Comparison of ENCODE assay signal across 20 cellular contexts in the genomic region with DNA sequence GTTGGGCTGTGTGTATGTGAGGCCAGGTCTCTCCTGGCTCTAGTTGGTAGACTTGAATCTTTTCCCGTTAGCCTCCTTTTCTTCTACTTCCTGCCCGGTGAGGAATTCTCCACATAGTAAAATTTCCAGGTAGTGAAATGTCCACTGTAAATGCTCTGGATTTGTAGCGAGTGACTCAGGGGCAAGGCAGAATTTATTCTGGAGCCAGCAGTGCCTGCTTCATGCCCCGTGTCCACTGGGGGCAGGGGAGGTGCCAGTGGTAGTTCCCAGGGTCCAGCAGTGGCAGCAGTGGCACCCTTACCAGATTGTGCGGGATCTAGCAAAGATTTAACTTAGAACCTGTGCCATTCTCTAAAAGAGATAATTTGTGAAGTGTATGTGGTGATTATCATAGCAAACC.
DNase-seq lines count a peak whose midpoint lies in the region; ATAC-seq, FAIRE-seq and TF ChIP-seq lines count a peak whose summit lies in the region.
"Had no signal": no experiment of that assay in that cellular context is flagged by ENCODE, and none has a peak within 500 bp of the region (broad histone marks: within the 10 kb centered on the region; RNA-seq: fewer than 3 reads in every experiment).

No MANE protein-coding gene starts in this region.

- peaks cover 5% of the 10 kb centered on the region; the same call in 1 of the 2 replicates for H3K4me1 ChIP-seq in HepG2 (ENCODE audit: insufficient read depth, low read length)
- no peaks in the 10 kb centered on the region for H3K4me1 ChIP-seq in right lobe of liver
- no peaks in the 10 kb centered on the region for H3K4me1 ChIP-seq in CD4-positive, alpha-beta memory T cell (ENCODE audit: insufficient read depth, low read length)
- H3K4me1 ChIP-seq in pancreas = no peaks in the 10 kb centered on the region
- H3K4me1 ChIP-seq: prostate gland, SJSA1 had no signal

- no peak overlapping the region for H3K9ac ChIP-seq in HepG2 (ENCODE audit: insufficient read depth, low read depth, low read length)

- no peak overlapping the region for H3K4me3 Mint-ChIP-seq in WTC11
- no peak overlapping the region for H3K4me3 Mint-ChIP-seq in CD4-positive, alpha-beta memory T cell
- H3K4me3 Mint-ChIP-seq: CD4-positive, CD25-positive, alpha-beta regulatory T cell; natural killer cell had no signal

- H3K79me2 ChIP-seq in HepG2 (ENCODE audit: insufficient read depth, low read length) = no peaks in the 10 kb centered on the region

- no peaks in the 10 kb centered on the region for H4K20me1 ChIP-seq in HepG2 (ENCODE audit: insufficient read depth, low read length)

- in situ Hi-C loops in HepG2 (cut with HindIII; ENCODE audit: extremely low pct_ligation_motif_present, low pct_unique_long_range_greater_than_20kb) = loop anchor here (10.0 kb wide), 4 partner anchors 605 to 1525 kb away; a partner anchor contains a TSS

- H3K27me3 ChIP-seq in HepG2 (ENCODE audit: control insufficient read depth in 1 of 2, insufficient read depth in 2 of 2, low read length in 2 of 2) (peaks cover 0 to 3% of the 10 kb centered on the region in 2 experiments; a peak in 2 of 5 replicates), right lobe of liver (no peaks in the 10 kb centered on the region), pancreas (no peaks in the 10 kb centered on the region)
- no peaks in the 10 kb centered on the region for H3K27me3 ChIP-seq in CD4-positive, alpha-beta memory T cell (ENCODE audit: insufficient read depth, low read length)
- H3K27me3 ChIP-seq: SJSA1 had no signal

- H3K9me3 ChIP-seq in HepG2 (ENCODE audit: low read length) (no peaks in the 10 kb centered on the region), right lobe of liver (no peaks in the 10 kb centered on the region), pancreas (no peaks in the 10 kb centered on the region)
- H3K9me3 ChIP-seq in CD4-positive, alpha-beta memory T cell (ENCODE audit: control insufficient read depth in 1 of 2, low read length in 2 of 2) = no peaks in the 10 kb centered on the region
- H3K9me3 ChIP-seq: prostate gland, SJSA1, thoracic aorta had no signal

- DNase-seq in HepG2 (ENCODE audit: low spot score) (no peak), right lobe of liver (no peak), WTC11 (ENCODE audit: low spot score) (no peak), islet precursor cell (peak; percentile 71), urothelium cell line (ENCODE audit: low spot score) (peak; percentile 40), pancreas (no peak), SKM-1 (lab: John Stamatoyannopoulos, UW; ENCODE audit: unreplicated experiment) (no peak)
- no peak for DNase-seq in CD4-positive, alpha-beta memory T cell
- DNase-seq: activated effector memory CD4-positive, alpha-beta T cell treated with anti-CD3 and anti-CD28 coated beads, Interleukin-2, amount 50 U/mL, for 16 hours; CD4-positive, CD25-positive, alpha-beta regulatory T cell; central memory CD4-positive, alpha-beta T cell; DMS79 treated with DMSO at 0.1 percent for 48 hours; effector memory CD4-positive, alpha-beta T cell; GOT3; natural killer cell; NCI-H1092; NCI-H748 treated with DMSO at 0.1 percent for 48 hours had no signal

- no TSS peak for BruUV-seq in HepG2 (replicated peaks; lab: Mats Ljungman, UMichigan)

- TF ChIP-seq EP300 in HepG2 (IDR thresholded peaks at IDR 0.05; ENCODE audit: low read depth in 2 of 2, low read length in 2 of 2) (no peak), HepG2 (CRISPR knock-in tag; IDR thresholded peaks at IDR 0.05; ENCODE audit: borderline replicate concordance) (no peak)

- H3K36me3 Mint-ChIP-seq in WTC11 = no peaks in the 10 kb centered on the region
- H3K36me3 Mint-ChIP-seq in CD4-positive, alpha-beta memory T cell = no peaks in the 10 kb centered on the region
- H3K36me3 Mint-ChIP-seq: natural killer cell had no signal

- POLR2A ChIA-PET in HepG2 (lab: Yijun Ruan, JAX) (no interaction called here), WTC11 (lab: Charles Lee) (no interaction called here)
- POLR2A ChIA-PET in CD4-positive, alpha-beta memory T cell (lab: Charles Lee; ENCODE audit: partially characterized antibody) = no interaction called here

- H3K4me1 Mint-ChIP-seq in WTC11 = peaks cover 8% of the 10 kb centered on the region; the same call in 1 of the 2 replicates
- no peaks in the 10 kb centered on the region for H3K4me1 Mint-ChIP-seq in CD4-positive, alpha-beta memory T cell
- H3K4me1 Mint-ChIP-seq: CD4-positive, CD25-positive, alpha-beta regulatory T cell had no signal

- CTCF ChIA-PET in HepG2 (lab: Yijun Ruan, JAX; ENCODE audit: low intra/inter-chr PET ratio, low total read pairs) = no interaction called here
- CTCF ChIA-PET in WTC11 (lab: Charles Lee) = interaction anchor here (0.7 to 2.1 kb wide), 3 partner anchors 28 to 48 kb away, joined by 3 to 11 read pairs (median 4); no protein-coding TSS in a partner anchor
- CTCF ChIA-PET in CD4-positive, alpha-beta memory T cell (lab: Charles Lee; ENCODE audit: partially characterized antibody) = no interaction called here

- no peak overlapping the region for H2AFZ ChIP-seq in HepG2 (ENCODE audit: low read length)

- H3K4me3 ChIP-seq in HepG2 (replicated peaks in 1 of 3; ENCODE audit: insufficient read depth in 1 of 3, low read depth in 2 of 3, low read length in 3 of 3) (no peak overlapping the region), right lobe of liver (no peak overlapping the region), pancreas (no peak overlapping the region)
- no peak overlapping the region for H3K4me3 ChIP-seq in CD4-positive, alpha-beta memory T cell (ENCODE audit: low read length in 2 of 2)
- H3K4me3 ChIP-seq: prostate gland, SJSA1, thoracic aorta had no signal

- no peak overlapping the region for H3K4me2 ChIP-seq in HepG2 (ENCODE audit: low read depth, low read length)

- ATAC-seq in HepG2 (peak; percentile 61), right lobe of liver (no peak), WTC11 (peak; percentile 53), pancreas (no peak)
- ATAC-seq: natural killer cell had no signal

- H3K27ac Mint-ChIP-seq in WTC11 = no peak overlapping the region
- no peak overlapping the region for H3K27ac Mint-ChIP-seq in CD4-positive, alpha-beta memory T cell
- H3K27ac Mint-ChIP-seq: natural killer cell had no signal

- TF ChIP-seq POLR2A in HepG2 (IDR thresholded peaks at IDR 0.05; ENCODE audit: insufficient read depth in 1 of 2, low read depth in 2 of 2, low read length in 2 of 2) (no peak), right lobe of liver (IDR thresholded peaks at IDR 0.05) (no peak)

- FAIRE-seq in HepG2 (lab: Jason Lieb, UNC) = no peak
- no peak for FAIRE-seq in urothelium cell line (lab: Jason Lieb, UNC)
- no peak for FAIRE-seq in pancreas (lab: Jason Lieb, UNC)

- no peak for TF ChIP-seq RAD21 in HepG2 (CRISPR knock-in tag; IDR thresholded peaks at IDR 0.05)

- H3K36me3 ChIP-seq in HepG2 (replicated peaks in 1 of 2; ENCODE audit: control insufficient read depth in 1 of 2, insufficient read depth in 2 of 2, low read length in 2 of 2) (no peaks in the 10 kb centered on the region), right lobe of liver (no peaks in the 10 kb centered on the region), pancreas (no peaks in the 10 kb centered on the region)
- no peaks in the 10 kb centered on the region for H3K36me3 ChIP-seq in CD4-positive, alpha-beta memory T cell (ENCODE audit: insufficient read depth, low read length)
- H3K36me3 ChIP-seq: prostate gland, SJSA1, thoracic aorta had no signal

- peaks cover 5% of the 10 kb centered on the region; the same call in 1 of the 2 replicates for H3K27me3 Mint-ChIP-seq in WTC11 (ENCODE audit: low read depth)
- peaks cover 6 to 24% of the 10 kb centered on the region in 2 donors for H3K27me3 Mint-ChIP-seq in CD4-positive, alpha-beta memory T cell

- H3K27ac ChIP-seq in HepG2 (ENCODE audit: extremely low read length, insufficient read depth, low read length) (no peak overlapping the region), right lobe of liver (no peak overlapping the region), pancreas (no peak overlapping the region)
- no peak overlapping the region for H3K27ac ChIP-seq in CD4-positive, alpha-beta memory T cell (ENCODE audit: low read depth, low read length)
- H3K27ac ChIP-seq: prostate gland, SJSA1, thoracic aorta had no signal

- TF ChIP-seq CTCF in HepG2 (CRISPR knock-in tag; IDR thresholded peaks at IDR 0.05) = no peak
- TF ChIP-seq CTCF in right lobe of liver (IDR thresholded peaks at IDR 0.05) = peak in 1 of 4 donors; percentile 3
- no peak for TF ChIP-seq CTCF in WTC11 (IDR thresholded peaks at IDR 0.05)
- no peak for TF ChIP-seq CTCF in pancreas (IDR thresholded peaks at IDR 0.05)

- 27% methylated on average over 5 of the region's 5 CpGs for WGBS in HepG2 (ENCODE audit: low lambda C conversion rate)
- WGBS in right lobe of liver (ENCODE audit: insufficient coverage, low coverage, low lambda C conversion rate, missing lambda C conversion rate) = 94% methylated on average over 5 of the region's 5 CpGs
- WGBS in pancreas, 2 donors = 79 to 84% methylated on average over 5 of the region's 5 CpGs

- H3K9me3 Mint-ChIP-seq in WTC11 = no peaks in the 10 kb centered on the region
- H3K9me3 Mint-ChIP-seq in CD4-positive, alpha-beta memory T cell = peaks cover 0 to 4% (median under 1%) of the 10 kb centered on the region in 8 donors
- H3K9me3 Mint-ChIP-seq: CD4-positive, CD25-positive, alpha-beta regulatory T cell; natural killer cell had no signal

- intact Hi-C loops in HepG2 (cut with micrococcal nuclease; ENCODE audit: unreplicated experiment) (loop anchor here (2.0 kb wide), 1 partner anchor 603 kb away; no protein-coding TSS in a partner anchor), right lobe of liver (cut with DNase I) (loop anchor here in 1 of 2 donors (10.0 kb wide), 1 partner anchor 605 kb away; no protein-coding TSS in a partner anchor), pancreas (cut with DNase I) (loop anchor here in 1 of 3 donors (10.0 kb wide), 2 partner anchors 1295 to 1415 kb away; no protein-coding TSS in a partner anchor)
- intact Hi-C loops in CD4-positive, alpha-beta memory T cell (cut with micrococcal nuclease) = no loop called here

TF ChIP-seq in HepG2, 621 proteins besides CTCF, POLR2A, EP300 and RAD21 (continues in another document):
- TF ChIP-seq ZNF460 (CRISPR knock-in tag; IDR thresholded peaks at IDR 0.05; ENCODE audit: borderline replicate concordance) (no peak), MLLT10 (CRISPR knock-in tag; IDR thresholded peaks at IDR 0.05) (no peak), NFYB (CRISPR knock-in tag; IDR thresholded peaks at IDR 0.05) (no peak), CEBPB (IDR thresholded peaks at IDR 0.05; ENCODE audit: borderline replicate concordance, low read depth, low read length) (no peak), ZC3H4 (CRISPR knock-in tag; IDR thresholded peaks at IDR 0.05; ENCODE audit: borderline replicate concordance) (no peak), MEF2D (CRISPR knock-in tag; IDR thresholded peaks at IDR 0.05) (no peak)

TF ChIP-seq in WTC11, 78 proteins besides CTCF, POLR2A, EP300 and RAD21:
- TF ChIP-seq NR1H2 (CRISPR knock-in tag; IDR thresholded peaks at IDR 0.05) = no peak

Comparison
In these comparisons a context has a peak if more than half of its experiments do, and no peak if none do; other contexts are left out.
1. ATAC-seq: peak in HepG2 (single experiment) and WTC11 (single experiment); none in right lobe of liver (0 of 4) and pancreas (0 of 4).
2. DNase-seq: peak in islet precursor cell (single experiment) and urothelium cell line (single experiment); none in HepG2 (single experiment), right lobe of liver (0 of 3), WTC11 (single experiment), CD4-positive, alpha-beta memory T cell (0 of 5), pancreas (0 of 6) and SKM-1 (single experiment).